13 cellular contexts compared by ENCODE assay signal in the genomic region with DNA sequence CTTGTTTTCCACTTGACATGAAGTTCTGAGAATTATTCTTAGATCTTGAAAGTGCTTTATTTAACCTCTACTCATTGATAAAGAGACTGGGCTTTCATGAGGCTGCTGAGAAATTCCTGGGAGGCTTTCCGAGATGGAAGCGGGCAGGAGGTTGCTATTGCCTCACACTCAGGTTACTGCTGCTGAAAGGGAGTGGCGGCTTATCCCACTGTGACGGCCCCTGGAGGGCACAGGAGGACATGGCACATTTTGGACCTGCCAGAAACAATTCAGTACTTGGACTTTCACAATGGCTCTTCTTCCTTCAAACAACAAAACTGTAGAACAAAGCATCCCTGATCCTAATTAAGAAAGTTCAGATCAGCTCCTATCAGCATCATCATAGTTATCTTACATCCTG. TPM values are rescaled to one million over a fixed set of nuclear protein-coding genes. Genes with fewer than 3 reads are reported as not detected.
DNase-seq lines count a peak whose midpoint lies in the region; ATAC-seq, FAIRE-seq and TF ChIP-seq lines count a peak whose summit lies in the region.
"Had no signal": no experiment of that assay in that cellular context is flagged by ENCODE, and none has a peak within 500 bp of the region (broad histone marks: within the 10 kb centered on the region; RNA-seq: fewer than 3 reads in every experiment).

No MANE protein-coding gene starts in this region.

- TF ChIP-seq POLR2A in A549 (IDR thresholded peaks at IDR 0.05; ENCODE audit: low read length): no peak

- POLR2A ChIA-PET in A549 (lab: Yijun Ruan, JAX): no interaction called here

- no peak for DNase-seq in A549 (ENCODE audit: low read depth in 1 of 2, low spot score in 1 of 2)
- DNase-seq in HuH-7 (ENCODE audit: low spot score): peak; percentile 38
- DNase-seq in epithelial cell of esophagus (ENCODE audit: low read depth): peak; percentile 63
- DNase-seq in kidney tubule cell (ENCODE audit: low spot score): peak; percentile 29
- DNase-seq in NOMO-1 (lab: John Stamatoyannopoulos, UW; ENCODE audit: unreplicated experiment in 2 of 2): no peak
- DNase-seq in putamen (ENCODE audit: low spot score): no peak
- DNase-seq: activated CD4-positive, alpha-beta memory T cell treated with anti-CD3 and anti-CD28 coated beads for 36 hours; caudate nucleus; NCI-H1694 treated with DMSO at 0.1 percent for 48 hours had no signal

- H3K9me3 ChIP-seq in A549: no peaks in the 10 kb centered on the region
- H3K9me3 ChIP-seq: esophagus muscularis mucosa had no signal

- FAIRE-seq in A549 (lab: Jason Lieb, UNC): no peak
- FAIRE-seq: islet of Langerhans had no signal

- ATAC-seq in A549 (peak; percentile 50 to 66; a peak in 2 of 6 replicates), HG03565 (IDR thresholded peaks at IDR 0.05; ENCODE audit: unreplicated experiment) (no peak), GM18858 (IDR thresholded peaks at IDR 0.05; ENCODE audit: unreplicated experiment) (no peak)

- CTCF ChIA-PET in A549 (lab: Yijun Ruan, JAX): interaction anchor here (0.7 kb wide), 1 partner anchor 39 kb away, joined by 3 read pairs; no protein-coding TSS in a partner anchor

- WGBS in A549 (ENCODE audit: missing lambda C conversion rate): 42% methylated on average over 4 of the region's 4 CpGs

- H3K4me1 ChIP-seq in A549: no peaks in the 10 kb centered on the region
- H3K4me1 ChIP-seq: esophagus muscularis mucosa had no signal

- TF ChIP-seq RAD21 in A549 (conservative IDR thresholded peaks at IDR 0.05 in 1 of 2, IDR thresholded peaks at IDR 0.05 in 1 of 2): no peak

- TF ChIP-seq CTCF in A549 (IDR thresholded peaks at IDR 0.05): no peak
- TF ChIP-seq CTCF in epithelial cell of esophagus (IDR thresholded peaks at IDR 0.05; ENCODE audit: insufficient read depth, low read depth, low read length, missing control alignments): peak; percentile 32

- no peak overlapping the region for H3K4me2 ChIP-seq in A549

- H3K27ac ChIP-seq in A549: no peak overlapping the region
- H3K27ac ChIP-seq: esophagus muscularis mucosa had no signal

- no peak for TF ChIP-seq EP300 in A549 (IDR thresholded peaks at IDR 0.05)

- H3K4me3 ChIP-seq in A549 (no peak overlapping the region), epithelial cell of esophagus (ENCODE audit: low read length) (no peak overlapping the region)
- H3K4me3 ChIP-seq: esophagus muscularis mucosa had no signal

TF ChIP-seq in A549, 52 proteins besides CTCF, POLR2A, EP300 and RAD21:
- TF ChIP-seq MYC (IDR thresholded peaks at IDR 0.05; ENCODE audit: borderline replicate concordance, low read length) (no peak), BHLHE40 (IDR thresholded peaks at IDR 0.05; ENCODE audit: low read depth, low read length) (no peak), CHD4 (IDR thresholded peaks at IDR 0.05; ENCODE audit: borderline replicate concordance) (no peak), PHF8 (IDR thresholded peaks at IDR 0.05; ENCODE audit: borderline replicate concordance, low read depth) (no peak), ZNF302 (CRISPR knock-in tag; IDR thresholded peaks at IDR 0.05) (no peak), NR3C1 (IDR thresholded peaks at IDR 0.05) (no peak), RFX5 (IDR thresholded peaks at IDR 0.05) (no peak), NPAS2 (CRISPR knock-in tag; IDR thresholded peaks at IDR 0.05; ENCODE audit: borderline replicate concordance) (no peak), BCL3 (IDR thresholded peaks at IDR 0.05) (no peak), CHD2 (IDR thresholded peaks at IDR 0.05; ENCODE audit: low read length, partially characterized antibody) (no peak), SREBF2 (IDR thresholded peaks at IDR 0.05) (no peak), HOXB5 (CRISPR knock-in tag; IDR thresholded peaks at IDR 0.05) (no peak), GATA3 (IDR thresholded peaks at IDR 0.05; ENCODE audit: borderline replicate concordance) (no peak), HES2 (IDR thresholded peaks at IDR 0.05) (no peak)

RNA-seq across cellular contexts. Expression of gene MARK1, which starts 16.2 kb away (rescaled TPM):
- polyA plus RNA-seq in A549 (2011; rRNA removed) (0.03 TPM in 2 replicates), A549 (2017; fragmentation: RNase III; extraction: RNeasy Plus Mini Kit Qiagen cat#74134 plus additional on column Dnase treatment) (0.05 to 0.22 TPM (median 0.05 TPM) in 3 replicates)
- polyA plus RNA-seq in A549 (2012; cell fraction: cytosol; rRNA removed): 0.03 TPM in 1 of 2 replicates, not detected in the other
- 0.02 and 0.04 TPM in 2 replicates for polyA plus RNA-seq in A549 (2012; cell fraction: nucleus; rRNA removed)
- 0.10 TPM in 1 of 2 replicates, not detected in the other for polyA minus RNA-seq in A549 (2011; rRNA and poly(A)+ RNA removed)

Comparison
In these comparisons a context has a peak if more than half of its experiments do, and no peak if none do; other contexts are left out.
1. ATAC-seq: peak in A549 (2 of 2); none in HG03565 (single experiment) and GM18858 (single experiment).
2. DNase-seq: peak in HuH-7 (single experiment), epithelial cell of esophagus (single experiment) and kidney tubule cell (single experiment); none in A549 (0 of 2), NOMO-1 (0 of 2) and putamen (single experiment).